1 cellular context compared by ENCODE assay signal in the genomic region with DNA sequence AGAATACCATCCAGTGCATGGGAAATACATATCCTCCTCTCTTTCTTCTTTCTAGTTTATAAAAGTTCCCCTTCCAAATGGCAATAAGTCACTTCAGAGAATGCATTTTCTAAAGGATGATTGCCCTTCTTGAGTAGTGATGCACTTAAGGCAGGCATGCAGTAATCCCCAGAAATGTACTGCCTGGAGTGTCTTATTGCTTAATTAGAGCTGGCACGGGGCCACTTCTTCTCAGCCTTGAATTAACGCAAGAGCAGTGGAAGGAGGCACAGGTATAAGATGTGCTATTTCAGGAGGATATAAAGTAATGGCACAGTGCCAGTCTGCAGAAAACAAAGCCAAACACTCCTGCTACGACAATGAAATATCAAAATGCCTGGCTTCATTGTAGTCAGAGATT.
TF ChIP-seq lines count a peak whose summit lies in the region.

No MANE protein-coding gene starts in this region.

TF ChIP-seq in HepG2, 621 proteins besides CTCF, POLR2A, EP300 and RAD21 (continued from another document):
- TF ChIP-seq, protein P1, sequence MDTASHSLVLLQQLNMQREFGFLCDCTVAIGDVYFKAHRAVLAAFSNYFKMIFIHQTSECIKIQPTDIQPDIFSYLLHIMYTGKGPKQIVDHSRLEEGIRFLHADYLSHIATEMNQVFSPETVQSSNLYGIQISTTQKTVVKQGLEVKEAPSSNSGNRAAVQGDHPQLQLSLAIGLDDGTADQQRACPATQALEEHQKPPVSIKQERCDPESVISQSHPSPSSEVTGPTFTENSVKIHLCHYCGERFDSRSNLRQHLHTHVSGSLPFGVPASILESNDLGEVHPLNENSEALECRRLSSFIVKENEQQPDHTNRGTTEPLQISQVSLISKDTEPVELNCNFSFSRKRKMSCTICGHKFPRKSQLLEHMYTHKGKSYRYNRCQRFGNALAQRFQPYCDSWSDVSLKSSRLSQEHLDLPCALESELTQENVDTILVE (CRISPR knock-in tag; IDR thresholded peaks at IDR 0.05) = no peak
- TF ChIP-seq, protein P2, sequence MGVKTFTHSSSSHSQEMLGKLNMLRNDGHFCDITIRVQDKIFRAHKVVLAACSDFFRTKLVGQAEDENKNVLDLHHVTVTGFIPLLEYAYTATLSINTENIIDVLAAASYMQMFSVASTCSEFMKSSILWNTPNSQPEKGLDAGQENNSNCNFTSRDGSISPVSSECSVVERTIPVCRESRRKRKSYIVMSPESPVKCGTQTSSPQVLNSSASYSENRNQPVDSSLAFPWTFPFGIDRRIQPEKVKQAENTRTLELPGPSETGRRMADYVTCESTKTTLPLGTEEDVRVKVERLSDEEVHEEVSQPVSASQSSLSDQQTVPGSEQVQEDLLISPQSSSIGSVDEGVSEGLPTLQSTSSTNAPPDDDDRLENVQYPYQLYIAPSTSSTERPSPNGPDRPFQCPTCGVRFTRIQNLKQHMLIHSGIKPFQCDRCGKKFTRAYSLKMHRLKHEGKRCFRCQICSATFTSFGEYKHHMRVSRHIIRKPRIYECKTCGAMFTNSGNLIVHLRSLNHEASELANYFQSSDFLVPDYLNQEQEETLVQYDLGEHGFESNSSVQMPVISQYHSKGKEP (CRISPR knock-in tag; IDR thresholded peaks at IDR 0.05) = no peak
- TF ChIP-seq ZNF3 (CRISPR knock-in tag; IDR thresholded peaks at IDR 0.05) (no peak), HNRNPK (IDR thresholded peaks at IDR 0.05; ENCODE audit: low read depth, low read length, poor library complexity, severe bottlenecking) (no peak), YY1 (IDR thresholded peaks at IDR 0.05; ENCODE audit: insufficient read depth, insufficient replicate concordance, low read depth, low read length) (no peak), ATRX (CRISPR knock-in tag; IDR thresholded peaks at IDR 0.05; ENCODE audit: borderline replicate concordance) (no peak), ZMYM3 (CRISPR knock-in tag; IDR thresholded peaks at IDR 0.05) (no peak), ZFYVE20 (CRISPR knock-in tag; IDR thresholded peaks at IDR 0.05; ENCODE audit: borderline replicate concordance, low read depth) (no peak), ZNF274 (CRISPR knock-in tag; IDR thresholded peaks at IDR 0.05) (no peak), CHD2 (IDR thresholded peaks at IDR 0.05; ENCODE audit: low read depth, low read length) (no peak)
- TF ChIP-seq, protein P3, sequence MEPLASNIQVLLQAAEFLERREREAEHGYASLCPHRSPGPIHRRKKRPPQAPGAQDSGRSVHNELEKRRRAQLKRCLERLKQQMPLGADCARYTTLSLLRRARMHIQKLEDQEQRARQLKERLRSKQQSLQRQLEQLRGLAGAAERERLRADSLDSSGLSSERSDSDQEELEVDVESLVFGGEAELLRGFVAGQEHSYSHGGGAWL (CRISPR knock-in tag; IDR thresholded peaks at IDR 0.05) = no peak
- TF ChIP-seq, protein P4, sequence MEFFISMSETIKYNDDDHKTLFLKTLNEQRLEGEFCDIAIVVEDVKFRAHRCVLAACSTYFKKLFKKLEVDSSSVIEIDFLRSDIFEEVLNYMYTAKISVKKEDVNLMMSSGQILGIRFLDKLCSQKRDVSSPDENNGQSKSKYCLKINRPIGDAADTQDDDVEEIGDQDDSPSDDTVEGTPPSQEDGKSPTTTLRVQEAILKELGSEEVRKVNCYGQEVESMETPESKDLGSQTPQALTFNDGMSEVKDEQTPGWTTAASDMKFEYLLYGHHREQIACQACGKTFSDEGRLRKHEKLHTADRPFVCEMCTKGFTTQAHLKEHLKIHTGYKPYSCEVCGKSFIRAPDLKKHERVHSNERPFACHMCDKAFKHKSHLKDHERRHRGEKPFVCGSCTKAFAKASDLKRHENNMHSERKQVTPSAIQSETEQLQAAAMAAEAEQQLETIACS (CRISPR knock-in tag; IDR thresholded peaks at IDR 0.05) = no peak
- TF ChIP-seq, protein P5, sequence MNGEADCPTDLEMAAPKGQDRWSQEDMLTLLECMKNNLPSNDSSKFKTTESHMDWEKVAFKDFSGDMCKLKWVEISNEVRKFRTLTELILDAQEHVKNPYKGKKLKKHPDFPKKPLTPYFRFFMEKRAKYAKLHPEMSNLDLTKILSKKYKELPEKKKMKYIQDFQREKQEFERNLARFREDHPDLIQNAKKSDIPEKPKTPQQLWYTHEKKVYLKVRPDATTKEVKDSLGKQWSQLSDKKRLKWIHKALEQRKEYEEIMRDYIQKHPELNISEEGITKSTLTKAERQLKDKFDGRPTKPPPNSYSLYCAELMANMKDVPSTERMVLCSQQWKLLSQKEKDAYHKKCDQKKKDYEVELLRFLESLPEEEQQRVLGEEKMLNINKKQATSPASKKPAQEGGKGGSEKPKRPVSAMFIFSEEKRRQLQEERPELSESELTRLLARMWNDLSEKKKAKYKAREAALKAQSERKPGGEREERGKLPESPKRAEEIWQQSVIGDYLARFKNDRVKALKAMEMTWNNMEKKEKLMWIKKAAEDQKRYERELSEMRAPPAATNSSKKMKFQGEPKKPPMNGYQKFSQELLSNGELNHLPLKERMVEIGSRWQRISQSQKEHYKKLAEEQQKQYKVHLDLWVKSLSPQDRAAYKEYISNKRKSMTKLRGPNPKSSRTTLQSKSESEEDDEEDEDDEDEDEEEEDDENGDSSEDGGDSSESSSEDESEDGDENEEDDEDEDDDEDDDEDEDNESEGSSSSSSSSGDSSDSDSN (CRISPR knock-in tag; IDR thresholded peaks at IDR 0.05) = no peak
- TF ChIP-seq, protein P6, sequence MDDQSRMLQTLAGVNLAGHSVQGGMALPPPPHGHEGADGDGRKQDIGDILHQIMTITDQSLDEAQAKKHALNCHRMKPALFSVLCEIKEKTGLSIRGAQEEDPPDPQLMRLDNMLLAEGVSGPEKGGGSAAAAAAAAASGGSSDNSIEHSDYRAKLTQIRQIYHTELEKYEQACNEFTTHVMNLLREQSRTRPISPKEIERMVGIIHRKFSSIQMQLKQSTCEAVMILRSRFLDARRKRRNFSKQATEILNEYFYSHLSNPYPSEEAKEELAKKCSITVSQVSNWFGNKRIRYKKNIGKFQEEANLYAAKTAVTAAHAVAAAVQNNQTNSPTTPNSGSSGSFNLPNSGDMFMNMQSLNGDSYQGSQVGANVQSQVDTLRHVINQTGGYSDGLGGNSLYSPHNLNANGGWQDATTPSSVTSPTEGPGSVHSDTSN (CRISPR knock-in tag; IDR thresholded peaks at IDR 0.05; ENCODE audit: borderline replicate concordance) = no peak
- TF ChIP-seq, protein P7, sequence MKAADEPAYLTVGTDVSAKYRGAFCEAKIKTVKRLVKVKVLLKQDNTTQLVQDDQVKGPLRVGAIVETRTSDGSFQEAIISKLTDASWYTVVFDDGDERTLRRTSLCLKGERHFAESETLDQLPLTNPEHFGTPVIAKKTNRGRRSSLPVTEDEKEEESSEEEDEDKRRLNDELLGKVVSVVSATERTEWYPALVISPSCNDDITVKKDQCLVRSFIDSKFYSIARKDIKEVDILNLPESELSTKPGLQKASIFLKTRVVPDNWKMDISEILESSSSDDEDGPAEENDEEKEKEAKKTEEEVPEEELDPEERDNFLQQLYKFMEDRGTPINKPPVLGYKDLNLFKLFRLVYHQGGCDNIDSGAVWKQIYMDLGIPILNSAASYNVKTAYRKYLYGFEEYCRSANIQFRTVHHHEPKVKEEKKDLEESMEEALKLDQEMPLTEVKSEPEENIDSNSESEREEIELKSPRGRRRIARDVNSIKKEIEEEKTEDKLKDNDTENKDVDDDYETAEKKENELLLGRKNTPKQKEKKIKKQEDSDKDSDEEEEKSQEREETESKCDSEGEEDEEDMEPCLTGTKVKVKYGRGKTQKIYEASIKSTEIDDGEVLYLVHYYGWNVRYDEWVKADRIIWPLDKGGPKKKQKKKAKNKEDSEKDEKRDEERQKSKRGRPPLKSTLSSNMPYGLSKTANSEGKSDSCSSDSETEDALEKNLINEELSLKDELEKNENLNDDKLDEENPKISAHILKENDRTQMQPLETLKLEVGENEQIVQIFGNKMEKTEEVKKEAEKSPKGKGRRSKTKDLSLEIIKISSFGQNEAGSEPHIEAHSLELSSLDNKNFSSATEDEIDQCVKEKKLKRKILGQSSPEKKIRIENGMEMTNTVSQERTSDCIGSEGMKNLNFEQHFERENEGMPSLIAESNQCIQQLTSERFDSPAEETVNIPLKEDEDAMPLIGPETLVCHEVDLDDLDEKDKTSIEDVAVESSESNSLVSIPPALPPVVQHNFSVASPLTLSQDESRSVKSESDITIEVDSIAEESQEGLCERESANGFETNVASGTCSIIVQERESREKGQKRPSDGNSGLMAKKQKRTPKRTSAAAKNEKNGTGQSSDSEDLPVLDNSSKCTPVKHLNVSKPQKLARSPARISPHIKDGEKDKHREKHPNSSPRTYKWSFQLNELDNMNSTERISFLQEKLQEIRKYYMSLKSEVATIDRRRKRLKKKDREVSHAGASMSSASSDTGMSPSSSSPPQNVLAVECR (CRISPR knock-in tag; IDR thresholded peaks at IDR 0.05; ENCODE audit: borderline replicate concordance) = no peak
TF ChIP-seq in HepG2: peak in this region for 0.
